12 cellular contexts compared by ENCODE assay signal in the genomic region with DNA sequence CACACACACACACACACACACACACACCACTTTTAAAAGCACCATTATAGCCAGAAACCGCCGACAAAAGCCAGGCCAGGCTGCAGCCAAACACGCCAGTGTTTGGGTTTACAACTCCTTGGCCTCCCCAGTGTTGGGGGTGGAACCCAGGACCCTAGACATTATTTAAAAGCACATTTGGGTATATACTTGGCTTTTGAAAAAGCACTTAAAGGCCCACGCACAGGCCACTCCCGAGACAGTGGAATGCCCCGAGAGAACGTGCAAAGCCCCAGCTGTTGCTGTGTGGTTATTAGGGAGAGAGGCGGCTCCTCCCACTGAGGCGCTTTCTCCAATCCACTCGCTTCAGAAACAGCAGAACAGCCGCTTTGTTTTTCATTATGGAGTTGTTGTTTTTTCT. TPM values are rescaled to one million over a fixed set of nuclear protein-coding genes. Genes with fewer than 3 reads are reported as not detected.
DNase-seq lines count a peak whose midpoint lies in the region; ATAC-seq and TF ChIP-seq lines count a peak whose summit lies in the region.
"Had no signal": no experiment of that assay in that cellular context is flagged by ENCODE, and none has a peak within 500 bp of the region (broad histone marks: within the 10 kb centered on the region; RNA-seq: fewer than 3 reads in every experiment).

No MANE protein-coding gene starts in this region.

- H3K27ac Mint-ChIP-seq in natural killer cell = no peak overlapping the region
- H3K27ac Mint-ChIP-seq: H9, memory B cell had no signal

- peak; percentile 48 for ATAC-seq in body of pancreas
- peak; percentile 94 for ATAC-seq in sciatic nerve
- ATAC-seq in natural killer cell = no peak
- no peak for ATAC-seq in HG02678 (IDR thresholded peaks at IDR 0.05; ENCODE audit: unreplicated experiment)
- no peak for ATAC-seq in HG03432 (IDR thresholded peaks at IDR 0.05; ENCODE audit: unreplicated experiment)

- TF ChIP-seq POLR2A in body of pancreas (IDR thresholded peaks at IDR 0.05) = no peak

- no peak overlapping the region for H3K4me3 ChIP-seq in body of pancreas

- peaks cover 17% of the 10 kb centered on the region for H3K4me1 ChIP-seq in body of pancreas

- whole genome bisulfite sequencing in body of pancreas, 2 donors = 82% methylated on average over 11 of the region's 11 CpGs

- no peaks in the 10 kb centered on the region for H3K36me3 ChIP-seq in body of pancreas (replicated peaks in 1 of 2; ENCODE audit: insufficient read depth in 1 of 2, low read depth in 2 of 2)

- no peaks in the 10 kb centered on the region for H3K9me3 Mint-ChIP-seq in natural killer cell
- H3K9me3 Mint-ChIP-seq: H9, memory B cell had no signal

- no peaks in the 10 kb centered on the region for H3K36me3 Mint-ChIP-seq in natural killer cell

- H3K4me3 Mint-ChIP-seq in natural killer cell = no peak overlapping the region
- H3K4me3 Mint-ChIP-seq: H9, memory B cell had no signal

- no peaks in the 10 kb centered on the region for H3K27me3 Mint-ChIP-seq in natural killer cell (ENCODE audit: low read depth in 2 of 2)
- H3K27me3 Mint-ChIP-seq: memory B cell had no signal

- no peak overlapping the region for H3K27ac ChIP-seq in body of pancreas

- intact Hi-C loops in body of pancreas (cut with DNase I) = no loop called here
- intact Hi-C loops in sciatic nerve (cut with DNase I) = no loop called here
- intact Hi-C loops in natural killer cell (cut with micrococcal nuclease) = no loop called here

- peaks cover 0 to 11% of the 10 kb centered on the region in 2 donors for H3K4me1 Mint-ChIP-seq in natural killer cell
- H3K4me1 Mint-ChIP-seq: memory B cell had no signal

- no peaks in the 10 kb centered on the region for H3K27me3 ChIP-seq in body of pancreas

- TF ChIP-seq CTCF in body of pancreas (IDR thresholded peaks at IDR 0.05) = no peak
- TF ChIP-seq CTCF in natural killer cell (IDR thresholded peaks at IDR 0.05) = no peak

- H3K9me3 ChIP-seq in body of pancreas = no peaks in the 10 kb centered on the region

- DNase-seq in EL = peak; percentile 61
- DNase-seq in body of pancreas = peak in 1 of 4 donors; percentile 48
- DNase-seq in hepatic stellate cell (ENCODE audit: low spot score) = peak; percentile 49
- peak; percentile 72 for DNase-seq in sciatic nerve (ENCODE audit: low spot score)
- no peak for DNase-seq in natural killer cell
- DNase-seq in NCI-H1930 (lab: John Stamatoyannopoulos, UW) = no peak
- DNase-seq: H9, NCI-H345, SW 1271 had no signal

RNA-seq across cellular contexts. Expression of gene GGACT, which starts 38.2 kb away (rescaled TPM):
- 10 to 100 TPM in 1 of 2 donors, 1 to 10 TPM in 1; 4.9 to 17.8 TPM for total RNA-seq in body of pancreas
- 5.2 TPM for total RNA-seq in sciatic nerve
- total RNA-seq in natural killer cell = 10 to 100 TPM in 2 of 3 donors, 1 to 10 TPM in 1; 8.8 to 16.4 (median 15.1) TPM

Comparison
In these comparisons a context has a peak if more than half of its experiments do, and no peak if none do; other contexts are left out.
1. DNase-seq: peak in EL (single experiment), hepatic stellate cell (single experiment) and sciatic nerve (single experiment); none in natural killer cell (single experiment) and NCI-H1930 (0 of 2).
2. ATAC-seq: peak in body of pancreas (single experiment) and sciatic nerve (single experiment); none in natural killer cell (0 of 3), HG02678 (single experiment) and HG03432 (single experiment).